In genomic region chr5:81694726-81695125, GRCh38 we compare ENCODE assay signal across 21 cellular contexts.
"Had no signal": no experiment of that assay in that cellular context is flagged by ENCODE, and none has a peak within 500 bp of the region (broad histone marks: within the 10 kb centered on the region; RNA-seq: fewer than 3 reads in every experiment).

No MANE protein-coding gene starts in this region.

- H3K36me3 ChIP-seq: MG63 had no signal

- H3K4me3 ChIP-seq: MG63 had no signal

- H3K27ac ChIP-seq: RWPE1 had no signal

- H3K27me3 ChIP-seq: MG63 had no signal

- H3K9ac ChIP-seq: SK-N-SH had no signal

- ATAC-seq: Panc1, PC-3 had no signal

- DNase-seq: KBM-7, MG63, NCI-H1092, NCI-H1105 treated with DMSO at 0.1 percent for 48 hours, NCI-H1417 treated with DMSO at 0.1 percent for 48 hours, NCI-H146, NCI-H1694 treated with DMSO at 0.1 percent for 48 hours, NCI-H1930, NCI-H2081 treated with DMSO at 0.1 percent for 48 hours, NCI-H2171, NCI-H226, NCI-H446, NCI-H510A, NCI-H524 treated with DMSO at 0.1 percent for 48 hours, NCI-H69, NCI-H774, PC-3, SHP77, SK-N-SH had no signal

- H3K4me2 ChIP-seq: SK-N-SH had no signal
